In genomic region chr19:40745402-40745780, GRCh38 we compare ENCODE assay signal across 13 cellular contexts. TPM values are rescaled to one million over a fixed set of nuclear protein-coding genes. Genes with fewer than 3 reads are reported as not detected.
DNase-seq lines count a peak whose midpoint lies in the region; ATAC-seq and TF ChIP-seq lines count a peak whose summit lies in the region.
"Had no signal": no experiment of that assay in that cellular context is flagged by ENCODE, and none has a peak within 500 bp of the region (broad histone marks: within the 10 kb centered on the region; RNA-seq: fewer than 3 reads in every experiment).

No MANE protein-coding gene starts in this region.

- CTCF ChIA-PET in GM10248 (lab: Yijun Ruan, JAX) = interaction anchor here (0.8 to 1.5 kb wide), 3 partner anchors 31 to 82 kb away, joined by 3 to 4 read pairs (median 3); no protein-coding TSS in a partner anchor

- TF ChIP-seq CTCF in adrenal gland (IDR thresholded peaks at IDR 0.05) (no peak), GM10248 (IDR thresholded peaks at IDR 0.05; ENCODE audit: control extremely low read depth, extremely low read depth, low read depth, missing control alignments) (no peak)

- H3K27ac ChIP-seq in adrenal gland = peak overlapping the region in 4 of 5 donors; percentile 63 to 77 (median 64)

- intact Hi-C loops in adrenal gland (cut with DNase I) = no loop called here

- peaks cover 0 to 6% of the 10 kb centered on the region in 2 donors for H3K36me3 ChIP-seq in adrenal gland (replicated peaks in 1 of 2)

- 64 to 69% (median 69%) methylated on average over 7 of the region's 7 CpGs for WGBS in adrenal gland, 4 donors

- no peak for ATAC-seq in HG02981 (IDR thresholded peaks at IDR 0.05; ENCODE audit: unreplicated experiment)
- no peak for ATAC-seq in GM19324 (IDR thresholded peaks at IDR 0.05; ENCODE audit: low FRiP score, unreplicated experiment)

- POLR2A ChIA-PET in GM10248 (lab: Yijun Ruan, JAX) = interaction anchor here (0.8 kb wide), 1 partner anchor 18 kb away, joined by 3 read pairs; no protein-coding TSS in a partner anchor

- peaks cover 19 to 23% of the 10 kb centered on the region in 2 donors for H3K4me1 ChIP-seq in adrenal gland (replicated peaks in 1 of 2)

- H3K9me3 ChIP-seq in adrenal gland (replicated peaks in 1 of 3) = no peaks in the 10 kb centered on the region

- DNase-seq in ACHN (peak; percentile 60), adrenal gland (peak in 6 of 7 donors; percentile 33 to 74 (median 64)), kidney tubule cell (ENCODE audit: low spot score) (peak; percentile 72), GM10248 (ENCODE audit: extremely low spot score) (no peak)
- DNase-seq: activated CD4-positive, alpha-beta T cell treated with anti-CD3 and anti-CD28 coated beads for 48 hours; activated naive CD8-positive, alpha-beta T cell treated with anti-CD3 and anti-CD28 coated beads for 36 hours; AML-193; erythroblast; NCI-H2171 treated with DMSO at 0.1 percent for 48 hours; SIG-M5 had no signal

- no peaks in the 10 kb centered on the region for H3K27me3 ChIP-seq in adrenal gland

- no peak overlapping the region for H3K4me3 ChIP-seq in adrenal gland

- in situ Hi-C loops in ACHN (cut with HindIII; ENCODE audit: low pct_ligation_motif_present, low pct_unique_long_range_greater_than_20kb, low sequenced_read_pairs) = no loop called here

- peak in 1 of 2 donors; percentile 11 for TF ChIP-seq POLR2A in adrenal gland (IDR thresholded peaks at IDR 0.05)

RNA-seq across cellular contexts. Expression of gene ACTMAP, which starts 4.9 kb away (rescaled TPM):
- total RNA-seq in adrenal gland = 10 to 100 TPM in 5 of 8 donors, 1 to 10 TPM in 3; 5.9 to 17.5 (median 12.2) TPM
- 10 to 100 TPM in 2 of 3 donors, 1 to 10 TPM in 1; 7.9 to 28.0 (median 18.6) TPM for polyA plus RNA-seq in adrenal gland

RNA-seq across cellular contexts. Expression of gene SNRPA, which starts 5.6 kb away (rescaled TPM):
- 10 to 100 TPM; 18.5 to 91.3 (median 57.3) TPM for total RNA-seq in adrenal gland
- 100 to 1,000 TPM in 2 of 3 donors, 10 to 100 TPM in 1; 92.1 to 176 (median 164) TPM for polyA plus RNA-seq in adrenal gland

RNA-seq across cellular contexts. Expression of gene ITPKC, which starts 28.5 kb away (rescaled TPM):
- 10 to 100 TPM; 14.9 to 36.1 (median 22.5) TPM for total RNA-seq in adrenal gland
- polyA plus RNA-seq in adrenal gland = 10 to 100 TPM in 2 of 3 donors, 1 to 10 TPM in 1; 7.8 to 27.6 (median 24.9) TPM

RNA-seq across cellular contexts. Expression of gene COQ8B, which starts 28.7 kb away (rescaled TPM):
- 10 to 100 TPM; 21.6 to 80.4 (median 51.9) TPM for total RNA-seq in adrenal gland
- polyA plus RNA-seq in adrenal gland = 10 to 100 TPM; 13.7 to 69.3 (median 36.9) TPM

RNA-seq across cellular contexts. Expression of gene MIA, which starts 29.9 kb away (rescaled TPM):
- total RNA-seq in adrenal gland = 1 to 10 TPM in 2 of 8 donors, under 1 TPM in 1, not detected in 5; 0.74 to 9.2 (median 1.0) TPM
- 1 to 10 TPM in 2 of 3 donors, not detected in 1; 8.3 to 8.7 TPM for polyA plus RNA-seq in adrenal gland
- total RNA-seq: activated naive CD8-positive, alpha-beta T cell treated with anti-CD3 and anti-CD28 coated beads for 36 hours; mononuclear cell had no signal
